ENCODE assay signal across 8 cellular contexts in the genomic region with DNA sequence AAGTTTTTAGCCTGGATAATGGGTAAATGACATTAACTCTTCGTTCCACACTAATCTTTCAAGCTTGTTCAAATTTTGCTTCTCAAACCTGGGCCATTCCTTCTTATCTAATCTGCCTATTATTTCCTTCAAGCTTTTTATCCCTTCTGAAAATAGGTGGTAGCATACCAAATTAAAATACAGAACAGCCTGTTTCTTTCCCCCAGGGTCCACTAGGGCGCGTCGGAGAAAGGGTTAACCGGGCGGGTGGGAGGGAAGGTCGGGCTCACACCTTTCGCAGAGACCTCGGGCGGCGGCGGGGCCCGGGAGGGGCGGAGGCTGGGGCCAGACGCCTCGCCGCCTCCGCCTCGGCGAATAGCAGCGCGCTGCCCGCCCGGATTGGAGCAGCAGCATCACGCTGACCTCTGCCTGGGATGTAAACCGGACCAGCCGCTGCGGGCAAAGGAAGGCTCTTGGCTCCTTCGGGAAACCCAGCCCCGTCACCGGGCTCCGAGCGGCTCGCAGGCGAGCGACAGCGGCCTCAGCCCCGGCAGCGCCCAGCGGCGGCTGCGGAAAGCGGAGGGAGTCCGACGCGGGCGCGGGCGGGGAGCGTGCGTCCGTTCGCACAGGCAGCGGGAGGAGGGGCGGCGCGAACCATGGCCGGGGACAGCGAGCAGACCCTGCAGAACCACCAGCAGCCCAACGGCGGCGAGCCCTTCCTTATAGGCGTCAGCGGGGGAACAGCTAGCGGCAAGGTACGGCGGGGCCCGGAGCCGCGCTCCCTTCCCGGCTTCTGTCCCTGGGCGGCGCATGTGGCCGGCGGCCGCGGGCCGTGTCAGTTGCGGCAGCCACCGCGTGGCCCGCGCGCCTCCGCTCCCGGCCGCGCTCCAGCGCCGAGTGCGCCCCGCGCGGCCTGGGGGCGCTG. TPM values are rescaled to one million over a fixed set of nuclear protein-coding genes. Genes with fewer than 3 reads are reported as not detected.
DNase-seq lines count a peak whose midpoint lies in the region; ATAC-seq, FAIRE-seq and TF ChIP-seq lines count a peak whose summit lies in the region.

A gene (plus strand): TSS at position 416 of the 904 bp plus-strand sequence. CDS start 220 bp downstream, at position 636.

- peaks cover 6% of the 10 kb centered on the region for H3K36me3 Mint-ChIP-seq in T-helper 1 cell treated with Interleukin-12 subunit alpha and Interleukin-12 subunit beta and Interleukin-4 antibody, amounts not matched to agents 30 μg/mL and 1 μg/mL, for 36 hours (ENCODE audit: low read depth)

- DNase-seq in GM12892 (ENCODE audit: insufficient read length) (peak; percentile 73), NCI-H1048 (lab: John Stamatoyannopoulos, UW) (peak; percentile 68), anterior cingulate cortex (lab: John Stamatoyannopoulos, UW) (peak in 56 of 58 donors; percentile 23 to 89 (median 72)), hepatic stellate cell (ENCODE audit: low spot score) (peak; percentile 89), retinal pigment epithelial cell (ENCODE audit: low read depth) (no peak), cortex of kidney (lab: John Stamatoyannopoulos, UW) (no peak)

- H3K4me3 Mint-ChIP-seq in T-helper 1 cell treated with Interleukin-12 subunit alpha and Interleukin-12 subunit beta and Interleukin-4 antibody, amounts not matched to agents 30 μg/mL and 1 μg/mL, for 36 hours: peak within 1 kb of the TSS; percentile 92

- peak; percentile 72 for ATAC-seq in HG02610 (IDR thresholded peaks at IDR 0.05; ENCODE audit: unreplicated experiment)

- TF ChIP-seq POLR2A in GM12892 (IDR thresholded peaks at IDR 0.05; ENCODE audit: low read depth, low read length): peak; percentile 74; the same call in 1 of the 2 replicates

- H3K27ac Mint-ChIP-seq in T-helper 1 cell treated with Interleukin-12 subunit alpha and Interleukin-12 subunit beta and Interleukin-4 antibody, amounts not matched to agents 30 μg/mL and 1 μg/mL, for 36 hours: peak within 1 kb of the TSS; percentile 75

- no peaks in the 10 kb centered on the region for H3K9me3 Mint-ChIP-seq in T-helper 1 cell treated with Interleukin-12 subunit alpha and Interleukin-12 subunit beta and Interleukin-4 antibody, amounts not matched to agents 30 μg/mL and 1 μg/mL, for 36 hours

- peak within 1 kb of the TSS; percentile 87 for H3K4me3 ChIP-seq in retinal pigment epithelial cell (ENCODE audit: low read length)

- TF ChIP-seq CTCF in retinal pigment epithelial cell (conservative IDR thresholded peaks at IDR 0.05; ENCODE audit: low read depth, low read length): no peak

- H3K27me3 Mint-ChIP-seq in T-helper 1 cell treated with Interleukin-12 subunit alpha and Interleukin-12 subunit beta and Interleukin-4 antibody, amounts not matched to agents 30 μg/mL and 1 μg/mL, for 36 hours (ENCODE audit: low read depth): peaks cover 17% of the 10 kb centered on the region

- peaks cover 16% of the 10 kb centered on the region for H3K4me1 Mint-ChIP-seq in T-helper 1 cell treated with Interleukin-12 subunit alpha and Interleukin-12 subunit beta and Interleukin-4 antibody, amounts not matched to agents 30 μg/mL and 1 μg/mL, for 36 hours (ENCODE audit: low read depth)

- FAIRE-seq in GM12892 (lab: Jason Lieb, UNC): peak; percentile 86

RNA-seq across cellular contexts. Expression of the gene that starts here (rescaled TPM):
- polyA plus RNA-seq in GM12892 (2012; ENCODE audit: missing spikeins): 46.5 TPM

Comparison
In these comparisons a context has a peak if more than half of its experiments do, and no peak if none do; other contexts are left out.
1. DNase-seq: peak in GM12892 (single experiment), NCI-H1048 (single experiment), anterior cingulate cortex (56 of 58) and hepatic stellate cell (single experiment); none in retinal pigment epithelial cell (single experiment) and cortex of kidney (single experiment).